In the genomic region with DNA sequence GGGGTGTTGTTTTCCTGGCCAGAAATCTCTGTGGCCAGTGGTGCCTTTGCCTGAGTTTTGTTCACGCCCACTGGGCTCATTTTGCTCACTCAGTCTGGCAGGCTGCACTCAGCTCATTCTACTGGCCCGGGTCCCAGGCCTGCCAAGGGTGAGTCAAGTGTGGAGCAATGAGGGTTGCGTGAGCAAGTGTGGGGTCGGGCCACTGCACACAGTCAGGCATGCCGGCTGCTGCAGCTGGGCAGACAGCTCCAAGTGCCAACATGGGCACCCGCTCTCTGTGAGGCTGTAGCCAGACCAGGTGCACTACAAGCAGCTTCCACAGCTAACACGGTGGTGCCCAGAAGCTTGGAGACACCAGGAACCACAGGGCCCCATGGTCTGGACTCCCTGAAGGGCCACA, we compare ENCODE assay signal across 15 cellular contexts.
DNase-seq lines count a peak whose midpoint lies in the region; ATAC-seq and TF ChIP-seq lines count a peak whose summit lies in the region.
"Had no signal": no experiment of that assay in that cellular context is flagged by ENCODE, and none has a peak within 500 bp of the region (broad histone marks: within the 10 kb centered on the region; RNA-seq: fewer than 3 reads in every experiment).

No MANE protein-coding gene starts in this region.

- H3K27me3 ChIP-seq in right cardiac atrium (ENCODE audit: control insufficient read depth, insufficient read depth) (no peaks in the 10 kb centered on the region), SJCRH30 (no peaks in the 10 kb centered on the region)
- H3K27me3 ChIP-seq: cardiac muscle cell, right lobe of liver had no signal

- H3K9me3 ChIP-seq in right cardiac atrium (ENCODE audit: control insufficient read depth, low read length) (no peaks in the 10 kb centered on the region), SJCRH30 (replicated peaks) (no peaks in the 10 kb centered on the region)
- H3K9me3 ChIP-seq: right lobe of liver had no signal

- DNase-seq in NCI-H226 (peak; percentile 22), epithelial cell of esophagus (ENCODE audit: low read depth) (peak; percentile 93), right cardiac atrium (peak; percentile 81 to 82 (median 81)), stromal cell of bone marrow (ENCODE audit: low read depth) (peak; percentile 33), hepatic stellate cell (ENCODE audit: low spot score) (no peak), SJCRH30 (no peak), NCI-H345 treated with DMSO at 0.1 percent for 48 hours (lab: John Stamatoyannopoulos, UW; ENCODE audit: unreplicated experiment) (no peak)
- DNase-seq: activated CD4-positive, alpha-beta T cell treated with anti-CD3 and anti-CD28 coated beads, Interleukin-2, amount 10 ng/mL, durations not matched to agents 7 days and 5 days; activated T-cell treated with anti-CD3 and anti-CD28 coated beads, Interleukin-2, amount 50 U/mL, for 1 hour; NCI-H1694; NCI-H446 treated with DMSO at 0.1 percent for 48 hours; right lobe of liver had no signal

- H3K27ac ChIP-seq in right cardiac atrium (ENCODE audit: low read length) (no peak overlapping the region), SJCRH30 (no peak overlapping the region)
- H3K27ac ChIP-seq: cardiac muscle cell, right lobe of liver had no signal

- H3K4me3 ChIP-seq in epithelial cell of esophagus (ENCODE audit: low read length) (no peak overlapping the region), right cardiac atrium (ENCODE audit: low read length) (no peak overlapping the region), SJCRH30 (no peak overlapping the region)
- H3K4me3 ChIP-seq: cardiac muscle cell, right lobe of liver had no signal

- peak; percentile 96 to 97 for ATAC-seq in right cardiac atrium
- ATAC-seq: HCT116, SK-N-SH treated with all-trans-retinoic acid at 6 μM for 48 hours had no signal

- intact Hi-C loops in right cardiac atrium (cut with DNase I): no loop called here

- no peak for TF ChIP-seq CTCF in epithelial cell of esophagus (IDR thresholded peaks at IDR 0.05; ENCODE audit: insufficient read depth, low read depth, low read length, missing control alignments)

- H3K4me1 ChIP-seq in right cardiac atrium (ENCODE audit: control insufficient read depth, insufficient read depth, low read length) (no peaks in the 10 kb centered on the region), SJCRH30 (no peaks in the 10 kb centered on the region)
- H3K4me1 ChIP-seq: right lobe of liver had no signal

- H3K36me3 ChIP-seq in SJCRH30: no peaks in the 10 kb centered on the region
- H3K36me3 ChIP-seq: cardiac muscle cell, right lobe of liver had no signal

- WGBS in right cardiac atrium: 55% methylated on average over 7 of the region's 7 CpGs

Comparison
In these comparisons a context has a peak if more than half of its experiments do, and no peak if none do; other contexts are left out.
1. DNase-seq: peak in NCI-H226 (single experiment), epithelial cell of esophagus (single experiment), right cardiac atrium (3 of 3) and stromal cell of bone marrow (single experiment); none in hepatic stellate cell (single experiment), SJCRH30 (0 of 2) and NCI-H345 treated with DMSO at 0.1 percent for 48 hours (single experiment).